Comparison of ENCODE assay signal across 8 cellular contexts in genomic region chr7:151782256-151782597, GRCh38.
A peak's percentile ranks its signal among the peaks of the same experiment; 100 is the strongest.
DNase-seq lines count a peak whose midpoint lies in the region; ATAC-seq, FAIRE-seq and TF ChIP-seq lines count a peak whose summit lies in the region.
"Not testable (repeated sequence)": the region's sequence is repeated elsewhere in the genome, so short reads cannot be mapped to it uniquely, and the experiment has no call there.

No MANE protein-coding gene starts in this region.

- intact Hi-C loops in CD8-positive, alpha-beta T cell (cut with DNase I, micrococcal nuclease), result loop anchor here (1.0 to 5.0 kb wide), 7 partner anchors 13 to 364 kb away; no protein-coding TSS in a partner anchor
- intact Hi-C loops in PC-9 (cut with micrococcal nuclease; ENCODE audit: unreplicated experiment) (loop anchor here (2.0 to 10.0 kb wide), 6 partner anchors 69 to 1043 kb away; partner anchors contain the start of gene PRKAG2), K562 (cut with micrococcal nuclease) (loop anchor here (2.0 to 5.0 kb wide), 3 partner anchors 151 to 250 kb away; no protein-coding TSS in a partner anchor)

- not testable (repeated sequence) for H3K9me2 ChIP-seq in PC-9 (ENCODE audit: insufficient read depth)

- CTCF ChIA-PET in A549 (lab: Yijun Ruan, JAX), result interaction anchor here (0.6 to 7.4 kb wide), 73 partner anchors 10 to 996 kb away, joined by 3 to 153 read pairs (median 5); partner anchors contain the start of gene PRKAG2
- CTCF ChIA-PET in CD8-positive, alpha-beta T cell (lab: Charles Lee), result interaction anchor here (0.7 to 4.4 kb wide), 37 partner anchors 9 to 466 kb away, joined by 3 to 54 read pairs (median 4); partner anchors contain the start of gene PRKAG2
- CTCF ChIA-PET in PC-9 (lab: Charles Lee), result interaction anchor here (0.5 to 1.9 kb wide), 8 partner anchors 22 to 930 kb away, joined by 3 to 14 read pairs (median 4); partner anchors contain the start of gene AOC1
- CTCF ChIA-PET in K562 (lab: Yijun Ruan, JAX; ENCODE audit: low intra/inter-chr PET ratio), result interaction anchor here (0.7 to 0.9 kb wide), 2 partner anchors 243 to 248 kb away, joined by 3 to 5 read pairs; partner anchors contain the start of gene GALNT11

- peak overlapping the region; percentile 87 for H3K4me3 Mint-ChIP-seq in CD8-positive, alpha-beta T cell
- peak overlapping the region; percentile 74 for H3K4me3 Mint-ChIP-seq in activated T-cell treated with anti-CD3 and anti-CD28 coated beads, Interleukin-2, amount 50 U/mL, for 4 hours
- peak overlapping the region; percentile 45 for H3K4me3 Mint-ChIP-seq in stimulated activated memory B cell treated with anti-CD40 and anti-IgM and Interleukin-4, amounts not matched to agents 10 μg/mL and 1 μg/mL and 100 μg/mL, for 72 hours

- ATAC-seq in A549; CD8-positive, alpha-beta T cell; activated T-cell treated with anti-CD3 and anti-CD28 coated beads, Interleukin-2, amount 50 U/mL, for 4 hours; K562; stimulated activated memory B cell treated with anti-CD40 and anti-IgM and Interleukin-4, amounts not matched to agents 10 μg/mL and 1 μg/mL and 100 μg/mL, for 72 hours: not testable (repeated sequence)

- POLR2A ChIA-PET in A549 (lab: Yijun Ruan, JAX), result interaction anchor here (1.0 kb wide), 1 partner anchor 153 kb away, joined by 3 read pairs; no protein-coding TSS in a partner anchor
- POLR2A ChIA-PET in CD8-positive, alpha-beta T cell (lab: Charles Lee), result interaction anchor here (0.6 to 1.7 kb wide), 2 partner anchors 150 to 260 kb away, joined by 3 to 7 read pairs; no protein-coding TSS in a partner anchor
- POLR2A ChIA-PET in PC-9 (lab: Charles Lee; ENCODE audit: unreplicated experiment), result interaction anchor here (0.7 kb wide), 1 partner anchor 94 kb away, joined by 3 read pairs; no protein-coding TSS in a partner anchor
- POLR2A ChIA-PET in K562 (lab: Yijun Ruan, JAX), result interaction anchor here (0.6 kb wide), 1 partner anchor 9 kb away, joined by 3 read pairs; no protein-coding TSS in a partner anchor

- in situ Hi-C loops in K562 (cut with MboI), result not testable (repeated sequence)

- H4K20me1 ChIP-seq in PC-9 (ENCODE audit: insufficient read depth); K562 (replicated peaks; ENCODE audit: control insufficient read depth, insufficient read depth, low read length); keratinocyte (ENCODE audit: control insufficient read depth, extremely low read depth, insufficient read depth, low read length): not testable (repeated sequence)

- not testable (repeated sequence) for TF ChIP-seq RAD21 in A549 (conservative IDR thresholded peaks at IDR 0.05 in 1 of 2, IDR thresholded peaks at IDR 0.05 in 1 of 2); K562 (CRISPR knock-in tag; conservative IDR thresholded peaks at IDR 0.05 in 1 of 2, IDR thresholded peaks at IDR 0.05 in 1 of 2)

- H3K9me1 ChIP-seq in K562 (ENCODE audit: control insufficient read depth, insufficient read depth, low read length); keratinocyte (ENCODE audit: control insufficient read depth, extremely low read depth, insufficient read depth, low read length): not testable (repeated sequence)

- TF ChIP-seq CTCF in A549 (IDR thresholded peaks at IDR 0.05); CD8-positive, alpha-beta T cell (IDR thresholded peaks at IDR 0.05); PC-9 (conservative IDR thresholded peaks at IDR 0.05); K562 (IDR thresholded peaks at IDR 0.05 in 2 of 3, conservative IDR thresholded peaks at IDR 0.05 in 1 of 3; ENCODE audit: insufficient read depth in 2 of 3, low read depth in 1 of 3, low read length in 3 of 3); keratinocyte (optimal IDR thresholded peaks at IDR 0.05 in 1 of 3, IDR thresholded peaks at IDR 0.05 in 1 of 3, conservative IDR thresholded peaks at IDR 0.05 in 1 of 3; ENCODE audit: extremely low read depth in 1 of 3, insufficient read depth in 2 of 3, low read length in 3 of 3): not testable (repeated sequence)

- not testable (repeated sequence) for TF ChIP-seq EP300 in A549 (IDR thresholded peaks at IDR 0.05); K562 (IDR thresholded peaks at IDR 0.05; ENCODE audit: low read length)

- H3K4me2 ChIP-seq in A549 (peak overlapping the region; percentile 94), PC-9 (peak overlapping the region; percentile 84), keratinocyte (ENCODE audit: control insufficient read depth, extremely low read depth, insufficient read depth, low read depth, low read length) (peak overlapping the region; percentile 87)
- H3K4me2 ChIP-seq in K562 (ENCODE audit: insufficient read depth, low read length), result not testable (repeated sequence)

- not testable (repeated sequence) for DNase-seq in A549 (ENCODE audit: low read depth in 1 of 2, low spot score in 1 of 2); CD8-positive, alpha-beta T cell; PC-9; activated T-cell treated with anti-CD3 and anti-CD28 coated beads, Interleukin-2, amount 50 U/mL, for 4 hours; K562 (ENCODE audit: extremely low read depth in 1 of 4, low spot score in 3 of 4); keratinocyte (ENCODE audit: low read depth, low spot score)

- H3K9ac ChIP-seq in HUES6 (ENCODE audit: low read length); K562 (ENCODE audit: insufficient read depth in 1 of 2, low read depth in 2 of 2, low read length in 2 of 2); keratinocyte (ENCODE audit: control insufficient read depth, extremely low read depth, insufficient read depth, low read length): not testable (repeated sequence)

- H3K27me3 ChIP-seq in CD8-positive, alpha-beta T cell (ENCODE audit: insufficient read depth, low read length); PC-9 (ENCODE audit: insufficient read depth, low read depth); keratinocyte (ENCODE audit: control insufficient read depth, extremely low read depth, insufficient read depth, low read length): not testable (repeated sequence)
- H3K27me3 ChIP-seq in HUES6 (ENCODE audit: control insufficient read depth, insufficient read depth, low read length) (peaks cover 21% of the 10 kb centered on the region), K562 (ENCODE audit: control insufficient read depth in 2 of 2, insufficient read depth in 2 of 2, low read length in 2 of 2) (peaks cover 55 to 83% of the 10 kb centered on the region in 2 experiments)

- BruUV-seq in PC-9 (replicated peaks; lab: Mats Ljungman, UMichigan); K562 (replicated peaks; lab: Mats Ljungman, UMichigan): not testable (repeated sequence)

- not testable (repeated sequence) for H3F3A ChIP-seq in PC-9 (ENCODE audit: insufficient read depth, low read depth)

- not testable (repeated sequence) for H3K4me1 ChIP-seq in A549; HUES6 (ENCODE audit: control insufficient read depth, insufficient read depth, low read length); PC-9 (replicated peaks; ENCODE audit: insufficient read depth); K562 (replicated peaks in 1 of 2; ENCODE audit: control insufficient read depth in 2 of 2, insufficient read depth in 2 of 2, low read length in 2 of 2); keratinocyte (ENCODE audit: control insufficient read depth, extremely low read depth, insufficient read depth, low read length)
- peaks cover 12% of the 10 kb centered on the region for H3K4me1 ChIP-seq in CD8-positive, alpha-beta T cell (ENCODE audit: insufficient read depth, low read length)

- not testable (repeated sequence) for TF ChIP-seq POLR2A in A549 (IDR thresholded peaks at IDR 0.05; ENCODE audit: low read length); K562 (conservative IDR thresholded peaks at IDR 0.05)

- H3K27ac ChIP-seq in A549, result peak overlapping the region in 1 of 2 experiments; percentile 70; a peak in 4 of 6 replicates
- peak overlapping the region; percentile 29 for H3K27ac ChIP-seq in CD8-positive, alpha-beta T cell (ENCODE audit: low read depth, low read length)
- H3K27ac ChIP-seq in HUES6 (ENCODE audit: low read depth, low read length); PC-9; K562 (ENCODE audit: extremely low read depth, low read depth, low read length); keratinocyte (ENCODE audit: control insufficient read depth, insufficient read depth, low read length): not testable (repeated sequence)

- WGBS in A549 (ENCODE audit: missing lambda C conversion rate), result 32% methylated on average over 4 of the region's 4 CpGs
- WGBS in K562 (ENCODE audit: insufficient coverage, low coverage, missing lambda C conversion rate), result 16% methylated on average over 4 of the region's 4 CpGs

- H3K36me3 Mint-ChIP-seq in CD8-positive, alpha-beta T cell, result peaks cover 31% of the 10 kb centered on the region
- H3K36me3 Mint-ChIP-seq in activated T-cell treated with anti-CD3 and anti-CD28 coated beads, Interleukin-2, amount 50 U/mL, for 4 hours (ENCODE audit: insufficient read depth), result peaks cover 13% of the 10 kb centered on the region
- H3K36me3 Mint-ChIP-seq in stimulated activated memory B cell treated with anti-CD40 and anti-IgM and Interleukin-4, amounts not matched to agents 10 μg/mL and 1 μg/mL and 100 μg/mL, for 72 hours, result peaks cover 40% of the 10 kb centered on the region

- peak overlapping the region; percentile 93 for H3K27ac Mint-ChIP-seq in CD8-positive, alpha-beta T cell
- peak overlapping the region; percentile 63 for H3K27ac Mint-ChIP-seq in stimulated activated memory B cell treated with anti-CD40 and anti-IgM and Interleukin-4, amounts not matched to agents 10 μg/mL and 1 μg/mL and 100 μg/mL, for 72 hours

- dilution Hi-C loops in keratinocyte (cut with MboI; ENCODE audit: extremely low pct_ligation_motif_present, low sequenced_read_pairs), result not testable (repeated sequence)

- H3K4me3 ChIP-seq in A549; K562; keratinocyte (ENCODE audit: control insufficient read depth in 2 of 3, extremely low read depth in 1 of 3, insufficient read depth in 2 of 3, low read depth in 1 of 3, low read length in 3 of 3): not testable (repeated sequence)
- H3K4me3 ChIP-seq in CD8-positive, alpha-beta T cell (ENCODE audit: low read depth, low read length), result peak overlapping the region; percentile 55
- H3K4me3 ChIP-seq in HUES6 (ENCODE audit: low read depth, low read length) (peak overlapping the region; percentile 38), PC-9 (peak overlapping the region; percentile 49; the same call in 1 of the 2 replicates)

- not testable (repeated sequence) for FAIRE-seq in A549 (lab: Jason Lieb, UNC); K562 (lab: Jason Lieb, UNC); keratinocyte (lab: Jason Lieb, UNC)

- H3K27me3 Mint-ChIP-seq in CD8-positive, alpha-beta T cell (ENCODE audit: low read depth); activated T-cell treated with anti-CD3 and anti-CD28 coated beads, Interleukin-2, amount 50 U/mL, for 4 hours (ENCODE audit: low read depth); stimulated activated memory B cell treated with anti-CD40 and anti-IgM and Interleukin-4, amounts not matched to agents 10 μg/mL and 1 μg/mL and 100 μg/mL, for 72 hours: not testable (repeated sequence)

- H3K9me3 ChIP-seq in A549, result peaks cover 12% of the 10 kb centered on the region; the same call in 1 of the 3 replicates
- H3K9me3 ChIP-seq in CD8-positive, alpha-beta T cell (ENCODE audit: low read length); PC-9 (ENCODE audit: insufficient read depth, low read depth); K562 (replicated peaks; ENCODE audit: control insufficient read depth, insufficient read depth, low read depth, low read length); keratinocyte (ENCODE audit: control insufficient read depth, low read depth, low read length): not testable (repeated sequence)
- peaks cover 12% of the 10 kb centered on the region for H3K9me3 ChIP-seq in HUES6 (ENCODE audit: control insufficient read depth, insufficient read depth, low read depth, low read length)

- peak overlapping the region; percentile 71; the same call in 1 of the 2 replicates for H2AFZ ChIP-seq in PC-9
- H2AFZ ChIP-seq in K562 (ENCODE audit: low read depth, low read length); keratinocyte (ENCODE audit: control insufficient read depth, low read length): not testable (repeated sequence)

- not testable (repeated sequence) for H3K79me2 ChIP-seq in PC-9 (ENCODE audit: low read depth); K562 (ENCODE audit: control insufficient read depth, insufficient read depth, low read length); keratinocyte (ENCODE audit: control insufficient read depth, insufficient read depth, low read length)

- not testable (repeated sequence) for H3K36me3 ChIP-seq in CD8-positive, alpha-beta T cell (ENCODE audit: insufficient read depth, low read length); HUES6 (ENCODE audit: control insufficient read depth, insufficient read depth, low read length); PC-9 (ENCODE audit: low read depth); K562 (ENCODE audit: control insufficient read depth, insufficient read depth, low read length); keratinocyte (ENCODE audit: control insufficient read depth in 2 of 2, extremely low read depth in 1 of 2, insufficient read depth in 2 of 2, low read length in 2 of 2)

- H3K9me3 Mint-ChIP-seq in CD8-positive, alpha-beta T cell; activated T-cell treated with anti-CD3 and anti-CD28 coated beads, Interleukin-2, amount 50 U/mL, for 4 hours; stimulated activated memory B cell treated with anti-CD40 and anti-IgM and Interleukin-4, amounts not matched to agents 10 μg/mL and 1 μg/mL and 100 μg/mL, for 72 hours: not testable (repeated sequence)

- H3K4me1 Mint-ChIP-seq in CD8-positive, alpha-beta T cell (ENCODE audit: low read depth), result peaks cover 11% of the 10 kb centered on the region
- H3K4me1 Mint-ChIP-seq in activated T-cell treated with anti-CD3 and anti-CD28 coated beads, Interleukin-2, amount 50 U/mL, for 4 hours (ENCODE audit: low read depth), result not testable (repeated sequence)
- H3K4me1 Mint-ChIP-seq in stimulated activated memory B cell treated with anti-CD40 and anti-IgM and Interleukin-4, amounts not matched to agents 10 μg/mL and 1 μg/mL and 100 μg/mL, for 72 hours, result peaks cover 31% of the 10 kb centered on the region
